In genomic region chr11:2662430-2663299, GRCh38 we compare ENCODE assay signal across 1 cellular context.
A peak's percentile ranks its signal among the peaks of the same experiment; 100 is the strongest.
TF ChIP-seq lines count a peak whose summit lies in the region.

No MANE protein-coding gene starts in this region.

TF ChIP-seq in HepG2, 621 proteins besides CTCF, POLR2A, EP300 and RAD21 (continued from another document and continues in another):
- TF ChIP-seq GRHL1 (CRISPR knock-in tag; conservative IDR thresholded peaks at IDR 0.05) (no peak), HOXA5 (CRISPR knock-in tag; IDR thresholded peaks at IDR 0.05) (no peak), ZNF616 (CRISPR knock-in tag; IDR thresholded peaks at IDR 0.05; ENCODE audit: low read depth) (no peak), RBM22 (optimal IDR thresholded peaks at IDR 0.05; ENCODE audit: low read length) (peak; percentile 67), ZNF687 (CRISPR knock-in tag; IDR thresholded peaks at IDR 0.05) (peak; percentile 48), JUND (CRISPR knock-in tag; IDR thresholded peaks at IDR 0.05) (no peak), XRCC5 (optimal IDR thresholded peaks at IDR 0.05; ENCODE audit: low read length) (peak; percentile 33), SSRP1 (CRISPR knock-in tag; IDR thresholded peaks at IDR 0.05) (peak; percentile 16; the same call in 1 of the 2 replicates), HMGXB3 (CRISPR knock-in tag; IDR thresholded peaks at IDR 0.05; ENCODE audit: borderline replicate concordance) (no peak), TAF1 (CRISPR knock-in tag; IDR thresholded peaks at IDR 0.05) (0 out of 2 replicates have a peak, but pooled peaks have one; percentile 7), ZNF513 (CRISPR knock-in tag; conservative IDR thresholded peaks at IDR 0.05) (no peak), ZNF496 (CRISPR knock-in tag; IDR thresholded peaks at IDR 0.05; ENCODE audit: insufficient replicate concordance) (no peak), ZMYM4 (CRISPR knock-in tag; IDR thresholded peaks at IDR 0.05) (peak; percentile 31; the same call in 1 of the 2 replicates), MED1 (CRISPR knock-in tag; IDR thresholded peaks at IDR 0.05) (no peak), SIX4 (CRISPR knock-in tag; IDR thresholded peaks at IDR 0.05) (no peak), MAF1 (CRISPR knock-in tag; IDR thresholded peaks at IDR 0.05; ENCODE audit: borderline replicate concordance) (no peak), KDM3A (CRISPR knock-in tag; IDR thresholded peaks at IDR 0.05; ENCODE audit: low read depth) (no peak), SRF (IDR thresholded peaks at IDR 0.05; ENCODE audit: low read depth, low read length) (no peak), ZFP36L2 (CRISPR knock-in tag; IDR thresholded peaks at IDR 0.05) (no peak), TCF7 (IDR thresholded peaks at IDR 0.05; ENCODE audit: low read depth) (no peak), HNRNPUL1 (IDR thresholded peaks at IDR 0.05; ENCODE audit: low read depth, low read length) (no peak), ZNF574 (CRISPR knock-in tag; IDR thresholded peaks at IDR 0.05) (0 out of 2 replicates have a peak, but pooled peaks have one; percentile 15), ZNF33A (CRISPR knock-in tag; IDR thresholded peaks at IDR 0.05; ENCODE audit: borderline replicate concordance) (no peak), PRMT3 (CRISPR knock-in tag; IDR thresholded peaks at IDR 0.05; ENCODE audit: borderline replicate concordance, low read depth) (no peak), ZFY (CRISPR knock-in tag; IDR thresholded peaks at IDR 0.05) (peak; percentile 43; the same call in 1 of the 2 replicates), ATF7-NPFF (CRISPR knock-in tag; IDR thresholded peaks at IDR 0.05; ENCODE audit: low read depth) (no peak), UBTF (CRISPR knock-in tag; IDR thresholded peaks at IDR 0.05) (0 out of 2 replicates have a peak, but pooled peaks have one; percentile 21), ZBTB43 (CRISPR knock-in tag; conservative IDR thresholded peaks at IDR 0.05) (no peak), POLR2G (IDR thresholded peaks at IDR 0.05; ENCODE audit: low read depth, low read length) (peak; percentile 40), ZNF740 (CRISPR knock-in tag; IDR thresholded peaks at IDR 0.05) (no peak), ZNF780A (CRISPR knock-in tag; IDR thresholded peaks at IDR 0.05) (no peak), ZNF839 (CRISPR knock-in tag; IDR thresholded peaks at IDR 0.05; ENCODE audit: borderline replicate concordance) (no peak), ZNF564 (CRISPR knock-in tag; IDR thresholded peaks at IDR 0.05) (0 out of 2 replicates have a peak, but pooled peaks have one; percentile 17), CEBPZ (IDR thresholded peaks at IDR 0.05; ENCODE audit: low read length) (no peak), TBX2 (CRISPR knock-in tag; IDR thresholded peaks at IDR 0.05; ENCODE audit: borderline replicate concordance) (0 out of 2 replicates have a peak, but pooled peaks have one; percentile 40), MZF1 (CRISPR knock-in tag; IDR thresholded peaks at IDR 0.05; ENCODE audit: borderline replicate concordance) (no peak), HNRNPL (IDR thresholded peaks at IDR 0.05; ENCODE audit: low read depth, low read length) (peak; percentile 69; the same call in 1 of the 2 replicates)
